In the genomic region with DNA sequence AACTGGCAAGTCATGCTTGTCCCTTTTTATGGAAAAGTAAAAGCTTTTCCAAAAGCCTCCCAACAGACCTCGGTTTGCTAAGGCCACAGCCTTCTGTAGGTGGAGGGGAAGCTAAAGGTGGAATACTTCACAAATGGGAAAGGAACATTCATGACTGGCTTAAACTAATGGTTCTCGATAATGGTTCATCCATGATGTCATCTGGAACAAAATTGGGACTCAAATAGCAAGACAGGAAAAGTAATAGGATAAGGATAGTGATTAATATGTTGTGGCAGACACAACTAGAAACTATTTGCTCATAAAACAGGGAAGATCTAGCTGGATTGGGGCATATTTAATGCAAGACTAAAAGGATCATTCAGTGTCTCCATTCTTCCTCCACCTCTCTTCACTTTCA, we compare ENCODE assay signal across 31 cellular contexts.
"Had no signal": no experiment of that assay in that cellular context is flagged by ENCODE, and none has a peak within 500 bp of the region (broad histone marks: within the 10 kb centered on the region; RNA-seq: fewer than 3 reads in every experiment).

No MANE protein-coding gene starts in this region.

- H3K4me2 ChIP-seq: neural progenitor cell, smooth muscle cell had no signal

- DNase-seq: natural killer cell; occipital lobe; ovary; posterior cingulate gyrus; psoas muscle; right cardiac atrium; spleen; stimulated activated CD4-positive, alpha-beta T cell treated with anti-CD3 and anti-CD28 coated beads, Interleukin-12 subunit alpha, Interleukin-12 subunit beta, amount 100 ng/mL, for 4 hours; stimulated activated CD4-positive, alpha-beta T cell treated with anti-CD3 and anti-CD28 coated beads, Interleukin-1b, Interleukin-23, amount 100 ng/mL, for 48 hours; stimulated activated CD4-positive, alpha-beta T cell treated with anti-CD3 and anti-CD28 coated beads, Interleukin-4, amount 100 ng/mL, for 1 hour; stimulated activated CD4-positive, alpha-beta T cell treated with anti-CD3 and anti-CD28 coated beads, Interleukin-4, amount 100 ng/mL, for 4 hours; stimulated activated CD8-positive, alpha-beta memory T cell treated with anti-CD3 and anti-CD28 coated beads, Interleukin-4, amount 100 ng/mL, for 48 hours; stimulated activated naive CD4-positive, alpha-beta T cell; stimulated activated naive CD8-positive, alpha-beta T cell treated with anti-CD3 and anti-CD28 coated beads, Interleukin-15, amount 100 ng/mL, for 72 hours; stimulated activated naive CD8-positive, alpha-beta T cell treated with anti-CD3 and anti-CD28 coated beads, Interleukin-15, Interleukin-2, amounts not matched to agents 100 U/mL and 50 U/mL, for 24 hours; substantia nigra; testis; tibial artery; transverse colon; upper lobe of right lung; uterus had no signal

- ATAC-seq: natural killer cell; psoas muscle; right cardiac atrium; sciatic nerve; stimulated activated memory B cell treated with anti-CD40 and anti-IgM and Interleukin-4, amounts not matched to agents 10 μg/mL and 1 μg/mL and 100 μg/mL, for 72 hours; stimulated activated naive CD8-positive, alpha-beta T cell treated with anti-CD3 and anti-CD28 coated beads, Interleukin-15, amount 100 ng/mL, for 72 hours; stimulated activated naive CD8-positive, alpha-beta T cell treated with anti-CD3 and anti-CD28 coated beads, Interleukin-15, Interleukin-2, amounts not matched to agents 100 U/mL and 50 U/mL, for 24 hours; upper lobe of right lung had no signal

- H3K4me3 ChIP-seq: neural progenitor cell, ovary, psoas muscle, skin epidermis, smooth muscle cell, spleen, suprapubic skin, testis, tibial artery, transverse colon, upper lobe of right lung, uterus had no signal

- H3K9me3 Mint-ChIP-seq: natural killer cell; nephron; neural progenitor cell; stimulated activated memory B cell treated with anti-CD40 and anti-IgM and Interleukin-4, amounts not matched to agents 10 μg/mL and 1 μg/mL and 100 μg/mL, for 72 hours; stimulated activated naive CD8-positive, alpha-beta T cell treated with anti-CD3 and anti-CD28 coated beads, Interleukin-15, amount 100 ng/mL, for 72 hours; type B pancreatic cell had no signal

- H3K9me3 ChIP-seq: ovary, psoas muscle, spleen, suprapubic skin, testis, tibial artery, transverse colon, upper lobe of right lung, uterus had no signal

- H3K4me3 Mint-ChIP-seq: natural killer cell; nephron; neural progenitor cell; stimulated activated memory B cell treated with anti-CD40 and anti-IgM and Interleukin-4, amounts not matched to agents 10 μg/mL and 1 μg/mL and 100 μg/mL, for 72 hours; stimulated activated naive CD8-positive, alpha-beta T cell treated with anti-CD3 and anti-CD28 coated beads, Interleukin-15, amount 100 ng/mL, for 72 hours; type B pancreatic cell had no signal

- H3K27ac ChIP-seq: neural progenitor cell, ovary, parathyroid adenoma, psoas muscle, skin epidermis, spleen, suprapubic skin, testis, tibial artery, transverse colon, upper lobe of right lung, uterus had no signal

- H3K36me3 ChIP-seq: neural progenitor cell, ovary, spleen, suprapubic skin, tibial artery, transverse colon, upper lobe of right lung, uterus had no signal

- H3K36me3 Mint-ChIP-seq: natural killer cell; neural progenitor cell; stimulated activated memory B cell treated with anti-CD40 and anti-IgM and Interleukin-4, amounts not matched to agents 10 μg/mL and 1 μg/mL and 100 μg/mL, for 72 hours; type B pancreatic cell had no signal

- H3K4me1 Mint-ChIP-seq: natural killer cell; stimulated activated memory B cell treated with anti-CD40 and anti-IgM and Interleukin-4, amounts not matched to agents 10 μg/mL and 1 μg/mL and 100 μg/mL, for 72 hours; stimulated activated naive CD8-positive, alpha-beta T cell treated with anti-CD3 and anti-CD28 coated beads, Interleukin-15, amount 100 ng/mL, for 72 hours had no signal

- H3K27me3 ChIP-seq: neural progenitor cell, ovary, spleen, suprapubic skin, testis, tibial artery, transverse colon, upper lobe of right lung, uterus had no signal

- H3K27ac Mint-ChIP-seq: natural killer cell; nephron; neural progenitor cell; progenitor cell of endocrine pancreas; stimulated activated memory B cell treated with anti-CD40 and anti-IgM and Interleukin-4, amounts not matched to agents 10 μg/mL and 1 μg/mL and 100 μg/mL, for 72 hours; stimulated activated naive CD8-positive, alpha-beta T cell treated with anti-CD3 and anti-CD28 coated beads, Interleukin-15, amount 100 ng/mL, for 72 hours; type B pancreatic cell had no signal

- H3K9ac ChIP-seq: neural progenitor cell, parathyroid adenoma had no signal

- H3K4me1 ChIP-seq: parathyroid adenoma, psoas muscle, suprapubic skin, tibial artery, upper lobe of right lung, uterus had no signal

- H2AFZ ChIP-seq: neural progenitor cell, parathyroid adenoma had no signal

- H3K79me2 ChIP-seq: parathyroid adenoma had no signal
